ENCODE assay signal across 8 cellular contexts in the genomic region with DNA sequence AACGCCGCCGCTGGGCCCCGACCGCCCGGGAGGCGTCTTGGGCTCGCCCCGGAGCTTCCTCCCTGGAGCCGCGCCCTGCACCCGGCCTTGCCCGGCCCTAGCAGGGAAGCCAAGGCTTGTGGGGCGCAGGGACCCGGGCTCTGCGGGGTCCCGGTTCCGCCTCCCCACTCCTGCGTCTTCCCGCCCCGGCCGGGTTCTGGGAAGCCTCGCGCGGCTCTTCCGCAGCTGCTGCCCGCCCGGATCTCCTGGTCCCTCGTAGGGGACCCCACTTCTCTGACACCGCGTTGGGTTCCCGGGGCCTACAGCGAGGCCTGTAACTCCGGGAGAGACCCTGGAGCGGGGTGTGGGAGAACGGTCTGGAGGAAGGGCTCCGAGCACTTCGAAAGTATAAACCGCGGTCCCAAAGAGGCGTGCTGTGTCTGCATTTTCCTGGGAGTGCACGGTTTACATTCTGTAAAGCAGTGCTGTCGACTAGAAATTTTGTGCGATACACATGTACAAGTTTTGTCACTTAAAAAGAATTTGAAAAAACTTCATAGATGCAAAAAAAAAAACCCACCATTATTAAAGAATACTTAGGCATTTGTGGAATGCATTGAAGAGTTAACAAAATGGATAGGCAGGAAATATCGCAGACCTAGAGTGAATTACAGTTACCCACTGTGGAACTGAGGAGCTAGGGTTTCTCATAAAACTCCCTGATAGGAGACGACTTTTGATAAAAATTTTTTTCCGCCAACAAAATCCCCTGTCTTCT. TPM values are rescaled to one million over a fixed set of nuclear protein-coding genes. Genes with fewer than 3 reads are reported as not detected.
DNase-seq lines count a peak whose midpoint lies in the region; ATAC-seq and TF ChIP-seq lines count a peak whose summit lies in the region.
"Not testable (repeated sequence)": the region's sequence is repeated elsewhere in the genome, so short reads cannot be mapped to it uniquely, and the experiment has no call there.

No MANE protein-coding gene starts in this region.

- not testable (repeated sequence) for H2BK120ac ChIP-seq in mesendoderm (ENCODE audit: low read depth, low read length)

- H3K9me2 ChIP-seq in MM.1S (replicated peaks; ENCODE audit: insufficient read depth, low read length), result not testable (repeated sequence)

- H3K18ac ChIP-seq in mesendoderm (ENCODE audit: low read length), result peak overlapping the region; percentile 70

- not testable (repeated sequence) for H2AFZ ChIP-seq in MM.1S (ENCODE audit: low read length)

- H3K4me3 Mint-ChIP-seq in activated CD4-positive, alpha-beta memory T cell treated with anti-CD3 and anti-CD28 coated beads for 36 hours, result peak overlapping the region; percentile 77

- H3K36me3 ChIP-seq in MM.1S (replicated peaks; ENCODE audit: insufficient read depth, low read length); breast epithelium; gastroesophageal sphincter; mesendoderm (ENCODE audit: control insufficient read depth, insufficient read depth, low read length); upper lobe of left lung: not testable (repeated sequence)

- not testable (repeated sequence) for TF ChIP-seq EP300 in gastroesophageal sphincter (IDR thresholded peaks at IDR 0.05); upper lobe of left lung (IDR thresholded peaks at IDR 0.05)

- TF ChIP-seq CTCF in MM.1S (IDR thresholded peaks at IDR 0.05; ENCODE audit: low read length); breast epithelium (IDR thresholded peaks at IDR 0.05); gastroesophageal sphincter (IDR thresholded peaks at IDR 0.05); retinal pigment epithelial cell (conservative IDR thresholded peaks at IDR 0.05; ENCODE audit: low read depth, low read length); upper lobe of left lung (IDR thresholded peaks at IDR 0.05): not testable (repeated sequence)

- not testable (repeated sequence) for H2BK15ac ChIP-seq in mesendoderm (replicated peaks; ENCODE audit: low read depth)

- H4K5ac ChIP-seq in mesendoderm (ENCODE audit: low read length), result not testable (repeated sequence)

- H3K23ac ChIP-seq in mesendoderm (ENCODE audit: low read length), result not testable (repeated sequence)

- H3K79me1 ChIP-seq in mesendoderm (ENCODE audit: low read length), result not testable (repeated sequence)

- H3K4ac ChIP-seq in mesendoderm (ENCODE audit: low read depth, low read length), result not testable (repeated sequence)

- not testable (repeated sequence) for H3K4me1 ChIP-seq in MM.1S (ENCODE audit: low read length); breast epithelium; mesendoderm (ENCODE audit: control insufficient read depth, low read depth, low read length)
- peaks cover 0 to 39% (median 0%) of the 10 kb centered on the region in 3 donors for H3K4me1 ChIP-seq in gastroesophageal sphincter
- peaks cover 4 to 19% (median 10%) of the 10 kb centered on the region in 4 donors for H3K4me1 ChIP-seq in upper lobe of left lung

- not testable (repeated sequence) for H3K36me3 Mint-ChIP-seq in activated CD4-positive, alpha-beta memory T cell treated with anti-CD3 and anti-CD28 coated beads for 36 hours

- WGBS in gastroesophageal sphincter (ENCODE audit: low coverage in 1 of 2), 2 donors, result 7 to 12% methylated on average over 5 to 6 of the region's 47 CpGs
- no CpG with 5 or more reads among the region's 47 CpGs for WGBS in mesendoderm (ENCODE audit: extremely low coverage, insufficient coverage, low lambda C conversion rate)
- WGBS in upper lobe of left lung, 2 donors, result 3 to 10% methylated on average over 9 to 27 of the region's 47 CpGs

- H3K27me3 ChIP-seq in MM.1S (replicated peaks; ENCODE audit: insufficient read depth, low read length); breast epithelium; gastroesophageal sphincter; mesendoderm (ENCODE audit: insufficient read depth, low read length, poor library complexity); upper lobe of left lung: not testable (repeated sequence)

- H3K4me2 ChIP-seq in MM.1S (ENCODE audit: low read depth, low read length) (peak overlapping the region; percentile 76), mesendoderm (ENCODE audit: low read length) (peak overlapping the region; percentile 5)

- peak overlapping the region; percentile 54 for H3K4me3 ChIP-seq in MM.1S (ENCODE audit: low read length)
- H3K4me3 ChIP-seq in breast epithelium, result peak overlapping the region; percentile 57 to 78 (median 64)
- peak overlapping the region; percentile 30 to 59 for H3K4me3 ChIP-seq in gastroesophageal sphincter
- H3K4me3 ChIP-seq in mesendoderm (ENCODE audit: low read length), result not testable (repeated sequence)
- peak overlapping the region; percentile 56 for H3K4me3 ChIP-seq in retinal pigment epithelial cell (ENCODE audit: low read length)
- peak overlapping the region; percentile 34 to 73 (median 54) for H3K4me3 ChIP-seq in upper lobe of left lung

- H4K8ac ChIP-seq in mesendoderm (ENCODE audit: low read depth, low read length), result not testable (repeated sequence)

- TF ChIP-seq POLR2A in breast epithelium (IDR thresholded peaks at IDR 0.05); gastroesophageal sphincter (IDR thresholded peaks at IDR 0.05); upper lobe of left lung (IDR thresholded peaks at IDR 0.05): not testable (repeated sequence)

- intact Hi-C loops in activated CD4-positive, alpha-beta memory T cell treated with anti-CD3 and anti-CD28 coated beads for 36 hours (cut with micrococcal nuclease); breast epithelium (cut with DNase I; ENCODE audit: low total_unique reads): not testable (repeated sequence)

- H3K27me3 Mint-ChIP-seq in activated CD4-positive, alpha-beta memory T cell treated with anti-CD3 and anti-CD28 coated beads for 36 hours, result not testable (repeated sequence)

- H3K27ac Mint-ChIP-seq in activated CD4-positive, alpha-beta memory T cell treated with anti-CD3 and anti-CD28 coated beads for 36 hours, result peak overlapping the region; percentile 54

- DNase-seq in ELR (ENCODE audit: low read depth), result peak; percentile 28
- DNase-seq in MM.1S, result peak; percentile 7
- DNase-seq in activated CD4-positive, alpha-beta memory T cell treated with anti-CD3 and anti-CD28 coated beads for 36 hours, result peak; percentile 40
- DNase-seq in breast epithelium (ENCODE audit: low spot score in 2 of 2); retinal pigment epithelial cell (ENCODE audit: low read depth): not testable (repeated sequence)
- peak; percentile 26 for DNase-seq in mesendoderm
- peak in 1 of 2 donors; percentile 81 for DNase-seq in upper lobe of left lung

- not testable (repeated sequence) for H3F3A ChIP-seq in MM.1S (ENCODE audit: insufficient read depth, low read length)

- peak overlapping the region; percentile 64 for H3K56ac ChIP-seq in mesendoderm (ENCODE audit: low read length)

- peaks cover 22% of the 10 kb centered on the region for H3K4me1 Mint-ChIP-seq in activated CD4-positive, alpha-beta memory T cell treated with anti-CD3 and anti-CD28 coated beads for 36 hours (ENCODE audit: low read depth)

- H3K9ac ChIP-seq in MM.1S (ENCODE audit: low read length), result peak overlapping the region; percentile 38
- H3K9ac ChIP-seq in mesendoderm (ENCODE audit: low read length), result peak overlapping the region; percentile 60

- not testable (repeated sequence) for H4K20me1 ChIP-seq in MM.1S (ENCODE audit: insufficient read depth, low read length)

- ATAC-seq in gastroesophageal sphincter; upper lobe of left lung (ENCODE audit: low FRiP score in 2 of 2): not testable (repeated sequence)

- H2BK5ac ChIP-seq in mesendoderm (ENCODE audit: low read length), result not testable (repeated sequence)

- H3K9me3 ChIP-seq in MM.1S (replicated peaks; ENCODE audit: insufficient read depth, low read length); breast epithelium; gastroesophageal sphincter; upper lobe of left lung: not testable (repeated sequence)

- not testable (repeated sequence) for H2AK5ac ChIP-seq in mesendoderm (ENCODE audit: low read length)

- POLR2A ChIA-PET in activated CD4-positive, alpha-beta memory T cell treated with anti-CD3 and anti-CD28 coated beads for 36 hours (lab: Charles Lee), result not testable (repeated sequence)

- H3K27ac ChIP-seq in MM.1S (ENCODE audit: low read length); mesendoderm (ENCODE audit: low read depth, low read length): not testable (repeated sequence)
- H3K27ac ChIP-seq in breast epithelium (peak overlapping the region; percentile 69 to 78), gastroesophageal sphincter (peak overlapping the region; percentile 41 to 87 (median 85)), upper lobe of left lung (peak overlapping the region; percentile 74 to 90 (median 88))

- H3K9me3 Mint-ChIP-seq in activated CD4-positive, alpha-beta memory T cell treated with anti-CD3 and anti-CD28 coated beads for 36 hours, result not testable (repeated sequence)

- H3K79me2 ChIP-seq in MM.1S (ENCODE audit: low read length); mesendoderm (ENCODE audit: control insufficient read depth, insufficient read depth, low read length): not testable (repeated sequence)

- CTCF ChIA-PET in activated CD4-positive, alpha-beta memory T cell treated with anti-CD3 and anti-CD28 coated beads for 36 hours (lab: Charles Lee), result not testable (repeated sequence)

RNA-seq across cellular contexts. Expression of a gene that starts 42.6 kb away (rescaled TPM):
- 10 to 100 TPM; 13.0 to 14.7 TPM for total RNA-seq in activated CD4-positive, alpha-beta memory T cell treated with anti-CD3 and anti-CD28 coated beads for 36 hours
- total RNA-seq in breast epithelium, result 10 to 100 TPM; 10.1 to 23.7 (median 14.7) TPM
- 10 to 100 TPM in 3 of 4 donors, 1 to 10 TPM in 1; 3.0 to 19.9 (median 14.1) TPM for total RNA-seq in gastroesophageal sphincter
- polyA plus RNA-seq in mesendoderm (2013, experiment 1 of 2), result 3.0 TPM
- polyA plus RNA-seq in mesendoderm (2013, experiment 2 of 2), result 3.0 TPM
- total RNA-seq in upper lobe of left lung, result 10 to 100 TPM; 16.3 to 61.8 (median 23.0) TPM
